25 cellular contexts compared by ENCODE assay signal in the genomic region with DNA sequence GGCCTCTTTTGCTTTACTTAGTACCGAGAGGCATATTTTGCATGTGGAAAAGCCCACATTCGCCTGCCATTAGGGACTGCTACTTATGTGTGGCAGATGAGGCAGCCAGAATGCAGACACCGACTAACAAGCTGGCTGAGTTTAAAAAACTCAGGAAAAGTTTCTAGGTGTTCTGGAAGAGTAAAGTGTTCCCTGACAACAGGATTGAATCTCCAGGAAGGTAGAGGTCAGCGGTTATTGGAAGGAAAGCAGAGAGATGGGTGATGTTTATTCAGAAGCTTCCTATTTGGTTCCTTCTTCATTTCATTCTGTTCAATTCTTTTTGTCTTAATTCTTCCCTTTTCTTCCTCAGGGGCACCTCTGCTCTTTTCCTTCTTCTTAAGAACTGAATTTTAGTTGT.
"Had no signal": no experiment of that assay in that cellular context is flagged by ENCODE, and none has a peak within 500 bp of the region (broad histone marks: within the 10 kb centered on the region; RNA-seq: fewer than 3 reads in every experiment).

No MANE protein-coding gene starts in this region.

- H3K27me3 Mint-ChIP-seq: memory B cell; stimulated activated memory B cell treated with anti-CD40 and anti-IgM and Interleukin-4, amounts not matched to agents 10 μg/mL and 1 μg/mL and 100 μg/mL, for 72 hours; stimulated activated naive CD8-positive, alpha-beta T cell treated with anti-CD3 and anti-CD28 coated beads, Interleukin-15, amount 100 ng/mL, for 72 hours had no signal

- H3K36me3 ChIP-seq: left ventricle myocardium inferior, right atrium auricular region, right lobe of liver, transverse colon, upper lobe of left lung, vagina had no signal

- H3K4me3 ChIP-seq: hepatocyte, left ventricle myocardium inferior, lung, mucosa of descending colon, right atrium auricular region, right lobe of liver, smooth muscle cell, transverse colon, upper lobe of left lung, vagina had no signal

- H3K4me3 Mint-ChIP-seq: memory B cell; naive thymus-derived CD4-positive, alpha-beta T cell; natural killer cell treated with Interleukin-12 subunit alpha and Interleukin-12 subunit beta and Interleukin-15 and Interleukin-18, amount 100 ng/mL, for 72 hours; stimulated activated memory B cell treated with anti-CD40 and anti-IgM and Interleukin-4, amounts not matched to agents 10 μg/mL and 1 μg/mL and 100 μg/mL, for 72 hours; stimulated activated naive CD8-positive, alpha-beta T cell treated with anti-CD3 and anti-CD28 coated beads, Interleukin-15, amount 100 ng/mL, for 72 hours had no signal

- H3K4me2 ChIP-seq: hepatocyte, smooth muscle cell had no signal

- H3K9me3 Mint-ChIP-seq: memory B cell; natural killer cell treated with Interleukin-12 subunit alpha and Interleukin-12 subunit beta and Interleukin-15 and Interleukin-18, amount 100 ng/mL, for 72 hours; stimulated activated memory B cell treated with anti-CD40 and anti-IgM and Interleukin-4, amounts not matched to agents 10 μg/mL and 1 μg/mL and 100 μg/mL, for 72 hours; stimulated activated naive CD8-positive, alpha-beta T cell treated with anti-CD3 and anti-CD28 coated beads, Interleukin-15, amount 100 ng/mL, for 72 hours had no signal

- H3K27ac Mint-ChIP-seq: memory B cell; naive thymus-derived CD4-positive, alpha-beta T cell; natural killer cell treated with Interleukin-12 subunit alpha and Interleukin-12 subunit beta and Interleukin-15 and Interleukin-18, amount 100 ng/mL, for 72 hours; stimulated activated memory B cell treated with anti-CD40 and anti-IgM and Interleukin-4, amounts not matched to agents 10 μg/mL and 1 μg/mL and 100 μg/mL, for 72 hours; stimulated activated naive CD8-positive, alpha-beta T cell treated with anti-CD3 and anti-CD28 coated beads, Interleukin-15, amount 100 ng/mL, for 72 hours had no signal

- H2AFZ ChIP-seq: hepatocyte, parathyroid adenoma had no signal

- H3K9ac ChIP-seq: parathyroid adenoma had no signal

- H3K9me3 ChIP-seq: left ventricle myocardium inferior, mucosa of descending colon, right atrium auricular region, right lobe of liver, transverse colon, upper lobe of left lung, vagina had no signal

- H3K4me1 ChIP-seq: left ventricle myocardium inferior, parathyroid adenoma, right atrium auricular region, right lobe of liver, upper lobe of left lung, vagina had no signal

- H3K27ac ChIP-seq: hepatocyte, left ventricle myocardium inferior, parathyroid adenoma, right atrium auricular region, right lobe of liver, transverse colon, upper lobe of left lung, vagina had no signal

- H3K4me1 Mint-ChIP-seq: memory B cell; stimulated activated memory B cell treated with anti-CD40 and anti-IgM and Interleukin-4, amounts not matched to agents 10 μg/mL and 1 μg/mL and 100 μg/mL, for 72 hours; stimulated activated naive CD8-positive, alpha-beta T cell treated with anti-CD3 and anti-CD28 coated beads, Interleukin-15, amount 100 ng/mL, for 72 hours had no signal

- H3K79me2 ChIP-seq: hepatocyte, parathyroid adenoma had no signal

- H3K36me3 Mint-ChIP-seq: memory B cell; naive thymus-derived CD4-positive, alpha-beta T cell; natural killer cell treated with Interleukin-12 subunit alpha and Interleukin-12 subunit beta and Interleukin-15 and Interleukin-18, amount 100 ng/mL, for 72 hours; stimulated activated memory B cell treated with anti-CD40 and anti-IgM and Interleukin-4, amounts not matched to agents 10 μg/mL and 1 μg/mL and 100 μg/mL, for 72 hours had no signal

- H3K27me3 ChIP-seq: hepatocyte, right atrium auricular region, right lobe of liver, transverse colon, upper lobe of left lung, vagina had no signal

- DNase-seq: islet precursor cell; left ventricle myocardium inferior; midbrain; mucosa of descending colon; naive thymus-derived CD4-positive, alpha-beta T cell; nucleus accumbens; right lobe of liver; stimulated activated CD4-positive, alpha-beta T cell treated with anti-CD3 and anti-CD28 coated beads, Interleukin-1b, Interleukin-23, amount 100 ng/mL, for 48 hours; stimulated activated CD4-positive, alpha-beta T cell treated with anti-CD3 and anti-CD28 coated beads, Interleukin-2, amount 100 ng/mL, for 48 hours; stimulated activated CD4-positive, alpha-beta T cell treated with anti-CD3 and anti-CD28 coated beads, Interleukin-4, amount 100 ng/mL, for 4 hours; stimulated activated CD8-positive, alpha-beta memory T cell treated with anti-CD3 and anti-CD28 coated beads, Interleukin-4, amount 100 ng/mL, for 48 hours; stimulated activated naive CD4-positive, alpha-beta T cell treated with Interleukin-2 at 50 U/mL for 16 hours; stimulated activated naive CD8-positive, alpha-beta T cell treated with anti-CD3 and anti-CD28 coated beads, Interleukin-15, amount 100 ng/mL, for 72 hours; substantia nigra; transverse colon; upper lobe of left lung had no signal
